Comparison of ENCODE assay signal across 1 cellular context in the genomic region with DNA sequence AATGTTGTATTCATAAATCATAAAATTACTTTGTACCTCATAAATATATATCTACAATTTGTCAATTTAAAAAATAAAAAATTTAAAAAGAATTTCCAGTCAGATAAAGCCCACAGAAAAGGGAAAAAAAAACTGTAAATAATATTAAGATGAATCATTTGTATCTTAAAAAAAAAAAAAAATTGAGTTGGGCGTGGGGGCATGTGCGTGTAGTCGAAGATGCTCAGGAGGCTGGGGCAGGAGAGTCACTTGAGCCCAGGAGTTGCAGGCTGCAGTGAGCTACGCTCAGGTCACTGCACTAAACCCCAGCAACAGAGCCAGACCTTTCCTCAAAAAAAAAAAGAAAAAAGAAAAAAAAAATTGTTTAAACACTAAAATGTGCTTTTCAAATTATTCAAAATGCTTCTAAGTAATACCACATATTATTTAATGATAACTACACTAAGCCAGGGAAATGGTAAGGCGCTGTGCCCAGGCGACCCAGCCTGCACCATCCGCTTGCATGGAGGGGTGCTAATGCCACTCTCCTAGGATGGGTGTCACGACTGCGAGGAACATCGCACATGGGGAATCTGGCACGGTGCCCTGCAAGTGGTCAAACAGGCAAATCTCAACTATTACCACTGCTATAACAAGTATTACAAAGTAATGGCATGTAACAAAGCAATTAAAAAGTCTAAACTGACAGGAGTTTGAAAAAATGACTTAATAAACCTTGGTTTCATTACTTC.
TF ChIP-seq lines count a peak whose summit lies in the region.

No MANE protein-coding gene starts in this region.

TF ChIP-seq in IMR-90, 13 proteins besides CTCF, POLR2A, EP300 and RAD21:
- TF ChIP-seq RFX5 (IDR thresholded peaks at IDR 0.05; ENCODE audit: low read depth, low read length), result no peak
- no peak for TF ChIP-seq MAFK (IDR thresholded peaks at IDR 0.05; ENCODE audit: low read depth, low read length)
- TF ChIP-seq FOS (IDR thresholded peaks at IDR 0.05; ENCODE audit: low read depth, low read length), result no peak
- TF ChIP-seq ELK1 (IDR thresholded peaks at IDR 0.05; ENCODE audit: borderline replicate concordance, low read depth, low read length), result no peak
- TF ChIP-seq, protein P1, sequence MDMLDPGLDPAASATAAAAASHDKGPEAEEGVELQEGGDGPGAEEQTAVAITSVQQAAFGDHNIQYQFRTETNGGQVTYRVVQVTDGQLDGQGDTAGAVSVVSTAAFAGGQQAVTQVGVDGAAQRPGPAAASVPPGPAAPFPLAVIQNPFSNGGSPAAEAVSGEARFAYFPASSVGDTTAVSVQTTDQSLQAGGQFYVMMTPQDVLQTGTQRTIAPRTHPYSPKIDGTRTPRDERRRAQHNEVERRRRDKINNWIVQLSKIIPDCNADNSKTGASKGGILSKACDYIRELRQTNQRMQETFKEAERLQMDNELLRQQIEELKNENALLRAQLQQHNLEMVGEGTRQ (IDR thresholded peaks at IDR 0.05; ENCODE audit: low read depth, low read length), result no peak
- TF ChIP-seq MAZ (IDR thresholded peaks at IDR 0.05; ENCODE audit: borderline replicate concordance, low read depth, low read length), result no peak
- no peak for TF ChIP-seq BHLHE40 (IDR thresholded peaks at IDR 0.05; ENCODE audit: low read depth, low read length)
- TF ChIP-seq RCOR1 (IDR thresholded peaks at IDR 0.05; ENCODE audit: insufficient replicate concordance, low read length), result no peak
TF ChIP-seq in IMR-90: peak in this region for 0.
